Comparison of ENCODE assay signal across 8 cellular contexts in genomic region chr19:33292595-33293254, GRCh38. TPM values are rescaled to one million over a fixed set of nuclear protein-coding genes. Genes with fewer than 3 reads are reported as not detected.
DNase-seq lines count a peak whose midpoint lies in the region; ATAC-seq and TF ChIP-seq lines count a peak whose summit lies in the region.

No MANE protein-coding gene starts in this region.

- H3K27me3 ChIP-seq in esophagus squamous epithelium (no peaks in the 10 kb centered on the region), prostate gland (replicated peaks; ENCODE audit: insufficient read depth) (no peaks in the 10 kb centered on the region)

- H3K9me3 ChIP-seq in esophagus squamous epithelium (peaks cover 0 to 10% (median 0%) of the 10 kb centered on the region in 3 donors), prostate gland (no peaks in the 10 kb centered on the region)

- intact Hi-C loops in esophagus squamous epithelium (cut with DNase I) (no loop called here), prostate gland (cut with DNase I) (no loop called here)

- H3K4me1 ChIP-seq in esophagus squamous epithelium (peaks cover 47 to 82% (median 59%) of the 10 kb centered on the region in 3 donors), prostate gland (replicated peaks) (peaks cover 13% of the 10 kb centered on the region)

- WGBS in esophagus squamous epithelium, 2 donors: 6 to 26% methylated on average over 6 to 9 of the region's 16 CpGs
- 8% methylated on average over 16 of the region's 16 CpGs for WGBS in prostate gland

- DNase-seq in EH (ENCODE audit: low read depth) (peak; percentile 60), NCI-H1092 (lab: John Stamatoyannopoulos, UW) (peak; percentile 11), esophagus squamous epithelium (lab: John Stamatoyannopoulos, UW) (no peak), prostate gland (ENCODE audit: low spot score) (peak; percentile 19), ureter (ENCODE audit: low spot score) (no peak), NCI-H1436 treated with DMSO at 0.1 percent for 48 hours (lab: John Stamatoyannopoulos, UW) (no peak)
- no peak for DNase-seq in activated naive CD4-positive, alpha-beta T cell treated with Interleukin-2 at 50 U/mL for 16 hours

- ATAC-seq in HG02884 (IDR thresholded peaks at IDR 0.05; ENCODE audit: unreplicated experiment): no peak

- TF ChIP-seq CTCF in esophagus squamous epithelium (IDR thresholded peaks at IDR 0.05): no peak
- TF ChIP-seq CTCF in prostate gland (IDR thresholded peaks at IDR 0.05): no peak

- H3K36me3 ChIP-seq in esophagus squamous epithelium: no peaks in the 10 kb centered on the region
- no peaks in the 10 kb centered on the region for H3K36me3 ChIP-seq in prostate gland

- TF ChIP-seq POLR2A in esophagus squamous epithelium (IDR thresholded peaks at IDR 0.05) (peak in 1 of 4 donors; percentile 21), prostate gland (IDR thresholded peaks at IDR 0.05) (peak; percentile 38)

- H3K27ac ChIP-seq in esophagus squamous epithelium (peak overlapping the region; percentile 83 to 92 (median 88)), prostate gland (peak overlapping the region; percentile 77)

- no peak overlapping the region for H3K4me3 ChIP-seq in esophagus squamous epithelium
- no peak overlapping the region for H3K4me3 ChIP-seq in prostate gland

RNA-seq across cellular contexts. Expression of gene CEBPA, which starts 9.6 kb away (rescaled TPM):
- total RNA-seq in esophagus squamous epithelium (10 to 100 TPM; 27.1 to 33.5 (median 31.5) TPM), prostate gland (10 to 100 TPM; 25.2 to 58.7 TPM), ureter (34.1 TPM)

Comparison
In these comparisons a context has a peak if more than half of its experiments do, and no peak if none do; other contexts are left out.
1. DNase-seq: peak in EH (single experiment), NCI-H1092 (single experiment) and prostate gland (single experiment); none in esophagus squamous epithelium (single experiment), ureter (single experiment), NCI-H1436 treated with DMSO at 0.1 percent for 48 hours (single experiment) and activated naive CD4-positive, alpha-beta T cell treated with Interleukin-2 at 50 U/mL for 16 hours (single experiment).